1 cellular context compared by ENCODE assay signal in genomic region chr5:141951341-141951781, GRCh38.
A peak's percentile ranks its signal among the peaks of the same experiment; 100 is the strongest.
TF ChIP-seq lines count a peak whose summit lies in the region.

No MANE protein-coding gene starts in this region.

TF ChIP-seq in GM12878, 131 proteins besides CTCF, POLR2A, EP300 and RAD21:
- TF ChIP-seq NKRF (conservative IDR thresholded peaks at IDR 0.05) (no peak), MEF2B (IDR thresholded peaks at IDR 0.05; ENCODE audit: partially characterized antibody, poor library complexity, severe bottlenecking) (peak; percentile 15), MYB (IDR thresholded peaks at IDR 0.05; ENCODE audit: borderline replicate concordance, low read depth, low read length) (no peak)
